10 cellular contexts compared by ENCODE assay signal in genomic region chr11:86292912-86293606, GRCh38. TPM values are rescaled to one million over a fixed set of nuclear protein-coding genes. Genes with fewer than 3 reads are reported as not detected.
DNase-seq lines count a peak whose midpoint lies in the region; ATAC-seq and TF ChIP-seq lines count a peak whose summit lies in the region.
"Had no signal": no experiment of that assay in that cellular context is flagged by ENCODE, and none has a peak within 500 bp of the region (broad histone marks: within the 10 kb centered on the region; RNA-seq: fewer than 3 reads in every experiment).

No MANE protein-coding gene starts in this region.

- H3K9me3 ChIP-seq in H9 (ENCODE audit: control insufficient read depth, low read depth, low read length), result no peaks in the 10 kb centered on the region
- no peaks in the 10 kb centered on the region for H3K9me3 ChIP-seq in psoas muscle
- H3K9me3 ChIP-seq: left ventricle myocardium inferior had no signal

- H3K79me1 ChIP-seq in H9 (ENCODE audit: insufficient read depth, low read depth, low read length, poor library complexity, severe bottlenecking), result no peaks in the 10 kb centered on the region

- H3K23ac ChIP-seq in H9 (ENCODE audit: insufficient read length, low read depth, low read length), result no peak overlapping the region

- H3K9me3 Mint-ChIP-seq in central memory CD8-positive, alpha-beta T cell, result no peaks in the 10 kb centered on the region
- no peaks in the 10 kb centered on the region for H3K9me3 Mint-ChIP-seq in H9

- no peak overlapping the region for H3K4me3 ChIP-seq in psoas muscle
- H3K4me3 ChIP-seq: left ventricle myocardium inferior, smooth muscle cell had no signal

- H3K4me1 ChIP-seq in H9 (ENCODE audit: insufficient read depth, low read length) (no peaks in the 10 kb centered on the region), psoas muscle (no peaks in the 10 kb centered on the region)
- H3K4me1 ChIP-seq: left ventricle myocardium inferior had no signal

- no peak overlapping the region for H2BK120ac ChIP-seq in H9 (ENCODE audit: low read depth, low read length, poor library complexity, severe bottlenecking)

- no peak overlapping the region for H3K4me2 ChIP-seq in H9 (ENCODE audit: insufficient read depth, insufficient read length, low read length)
- H3K4me2 ChIP-seq: smooth muscle cell had no signal

- H3K27me3 ChIP-seq in H9 (ENCODE audit: insufficient read depth, low read length) (no peaks in the 10 kb centered on the region), psoas muscle (ENCODE audit: insufficient read depth in 3 of 3, low read length in 2 of 3) (no peaks in the 10 kb centered on the region)

- WGBS in H9 (ENCODE audit: extremely low coverage, insufficient read length, low lambda C conversion rate), result no CpG with 5 or more reads among the region's 6 CpGs
- 90 to 95% (median 92%) methylated on average over 6 of the region's 6 CpGs for WGBS in psoas muscle, 3 donors

- no peak overlapping the region for H2BK20ac ChIP-seq in H9 (ENCODE audit: low read depth, low read length, poor library complexity, severe bottlenecking)

- no peak overlapping the region for H3K4ac ChIP-seq in H9 (ENCODE audit: low read depth, low read length)

- H3K27ac ChIP-seq in H9 (ENCODE audit: insufficient read length, low read depth, low read length) (no peak overlapping the region), psoas muscle (no peak overlapping the region)
- H3K27ac ChIP-seq: left ventricle myocardium inferior had no signal

- TF ChIP-seq CTCF in H9 (conservative IDR thresholded peaks at IDR 0.05) (no peak), psoas muscle (IDR thresholded peaks at IDR 0.05) (no peak)

- H2BK12ac ChIP-seq in H9 (ENCODE audit: insufficient read length, low read depth, low read length), result no peak overlapping the region

- H2BK5ac ChIP-seq in H9 (ENCODE audit: insufficient read length, low read length), result no peak overlapping the region

- H4K8ac ChIP-seq in H9 (replicated peaks; ENCODE audit: insufficient read length, low read depth, low read length), result no peak overlapping the region

- no peak overlapping the region for H2AFZ ChIP-seq in H9 (ENCODE audit: low read length)

- no peak overlapping the region for H4K5ac ChIP-seq in H9 (ENCODE audit: insufficient read length, low read depth, low read length)

- H3K27ac Mint-ChIP-seq in central memory CD8-positive, alpha-beta T cell (ENCODE audit: low read depth), result peak overlapping the region; percentile 44
- H3K27ac Mint-ChIP-seq in H9, result no peak overlapping the region

- no peaks in the 10 kb centered on the region for H3K79me2 ChIP-seq in H9 (ENCODE audit: insufficient read depth, low read length)

- no peak overlapping the region for H3K9ac ChIP-seq in H9 (ENCODE audit: extremely low read depth, insufficient read length, low read length)

- H3K36me3 ChIP-seq in psoas muscle (ENCODE audit: insufficient read depth in 1 of 2, low read depth in 1 of 2), result no peaks in the 10 kb centered on the region
- H3K36me3 ChIP-seq: left ventricle myocardium inferior had no signal

- no peak overlapping the region for H3K56ac ChIP-seq in H9 (ENCODE audit: insufficient read length, low read depth, low read length)

- no peak overlapping the region for H2BK15ac ChIP-seq in H9 (ENCODE audit: low read depth, low read length)

- ATAC-seq in GM18870 (IDR thresholded peaks at IDR 0.05; ENCODE audit: unreplicated experiment) (peak; percentile 60), GM21619 (IDR thresholded peaks at IDR 0.05; ENCODE audit: unreplicated experiment) (peak; percentile 72), HG03457 (IDR thresholded peaks at IDR 0.05; ENCODE audit: unreplicated experiment) (peak; percentile 63), psoas muscle (no peak)
- ATAC-seq in central memory CD8-positive, alpha-beta T cell (replicated peaks; ENCODE audit: extremely low read depth, poor library complexity, severe bottlenecking), result peak; percentile 72

- H3K36me3 Mint-ChIP-seq in central memory CD8-positive, alpha-beta T cell (ENCODE audit: insufficient read depth), result no peaks in the 10 kb centered on the region
- H3K36me3 Mint-ChIP-seq in H9 (ENCODE audit: insufficient read depth in 1 of 3, low read depth in 3 of 3), result no peaks in the 10 kb centered on the region

- DNase-seq in central memory CD8-positive, alpha-beta T cell (ENCODE audit: low spot score in 2 of 2), result no peak
- DNase-seq in nucleus accumbens (lab: John Stamatoyannopoulos, UW), result no peak
- DNase-seq in H9, result no peak
- no peak for DNase-seq in psoas muscle
- no peak for DNase-seq in SHP77 (lab: John Stamatoyannopoulos, UW)
- DNase-seq: left ventricle myocardium inferior had no signal

- intact Hi-C loops in psoas muscle (cut with DNase I), result loop anchor here in 1 of 2 donors (5.0 kb wide), 1 partner anchor 351 kb away; no protein-coding TSS in a partner anchor

- H3T11ph ChIP-seq in H9 (ENCODE audit: low read length), result no peak overlapping the region

- no peak overlapping the region for H3K18ac ChIP-seq in H9 (ENCODE audit: insufficient read length, low read depth, low read length)

- H3K23me2 ChIP-seq in H9 (ENCODE audit: insufficient read length, low read depth, low read length, poor library complexity, severe bottlenecking), result no peaks in the 10 kb centered on the region

- no peak overlapping the region for H2AK5ac ChIP-seq in H9 (ENCODE audit: insufficient read length, low read length)

- H3K14ac ChIP-seq in H9 (ENCODE audit: insufficient read depth, low read length), result no peak overlapping the region

- H3K4me3 Mint-ChIP-seq in central memory CD8-positive, alpha-beta T cell, result no peak overlapping the region
- H3K4me3 Mint-ChIP-seq in H9, result no peak overlapping the region

- H4K20me1 ChIP-seq in H9 (ENCODE audit: control insufficient read depth, insufficient read depth, insufficient read length), result no peaks in the 10 kb centered on the region

- H3K4me1 Mint-ChIP-seq in central memory CD8-positive, alpha-beta T cell, result peaks cover 15% of the 10 kb centered on the region
- H3K4me1 Mint-ChIP-seq in H9, result peaks cover 4 to 7% of the 10 kb centered on the region in 2 experiments; a peak in 2 of 4 replicates

- H4K91ac ChIP-seq in H9 (ENCODE audit: insufficient read length, low read depth, low read length), result no peak overlapping the region

- H3K27me3 Mint-ChIP-seq in central memory CD8-positive, alpha-beta T cell, result no peaks in the 10 kb centered on the region
- no peaks in the 10 kb centered on the region; the same call in none of the 2 replicates for H3K27me3 Mint-ChIP-seq in H9 (ENCODE audit: low read depth)

RNA-seq across cellular contexts. Expression of gene HIKESHI, which starts 9.0 kb away (rescaled TPM):
- total RNA-seq in H9 (2021), result 54.1 and 55.2 TPM in 2 replicates
- 10 to 100 TPM; 39.6 to 45.7 (median 41.4) TPM for total RNA-seq in psoas muscle
- 10 to 100 TPM; 50.8 to 74.9 (median 63.6) TPM for polyA plus RNA-seq in psoas muscle

RNA-seq across cellular contexts. Expression of gene EED, which starts 48.5 kb away (rescaled TPM):
- total RNA-seq in H9 (2021) (31.7 and 34.1 TPM in 2 replicates), psoas muscle (10 to 100 TPM in 3 of 4 donors, 1 to 10 TPM in 1; 9.6 to 11.6 (median 10.7) TPM)
- 10 to 100 TPM in 2 of 3 donors, 1 to 10 TPM in 1; 8.1 to 14.6 (median 14.0) TPM for polyA plus RNA-seq in psoas muscle

Comparison
In these comparisons a context has a peak if more than half of its experiments do, and no peak if none do; other contexts are left out.
1. ATAC-seq: peak in GM18870 (single experiment), GM21619 (single experiment), HG03457 (single experiment) and central memory CD8-positive, alpha-beta T cell (single experiment); none in psoas muscle (0 of 4).